ENCODE assay signal across 8 cellular contexts in the genomic region with DNA sequence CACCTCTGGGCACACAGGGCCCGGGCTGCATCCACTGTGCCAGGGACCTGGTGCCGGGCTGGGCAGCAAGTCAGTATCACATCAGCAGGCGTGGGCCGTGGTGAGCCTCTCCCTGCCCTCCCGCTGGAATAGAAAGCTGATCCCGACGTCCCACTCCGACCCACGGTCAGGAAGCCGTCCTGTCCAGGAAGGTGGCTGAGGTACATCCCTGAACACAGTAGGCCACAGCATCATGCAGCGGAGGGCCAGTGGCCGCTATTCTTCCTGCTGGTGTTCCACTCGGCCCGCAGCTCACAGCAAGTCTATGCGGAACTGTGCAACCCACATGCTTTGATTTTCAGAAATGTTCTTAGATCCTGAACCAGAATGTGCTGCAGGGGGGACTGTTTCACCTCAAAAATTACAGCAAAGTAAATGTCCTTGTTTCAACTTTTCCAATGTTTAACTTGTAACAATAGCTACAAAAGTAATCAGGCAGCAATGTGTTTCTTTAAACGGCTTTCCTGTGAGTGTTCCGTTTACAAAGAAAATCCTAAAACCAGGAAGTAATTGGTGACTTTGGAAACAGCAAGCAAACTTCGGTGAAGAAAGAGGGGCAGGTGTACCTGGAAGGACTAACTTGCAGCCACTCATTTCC. TPM values are rescaled to one million over a fixed set of nuclear protein-coding genes. Genes with fewer than 3 reads are reported as not detected.
DNase-seq lines count a peak whose midpoint lies in the region; ATAC-seq and TF ChIP-seq lines count a peak whose summit lies in the region.

No MANE protein-coding gene starts in this region.

- no peak for TF ChIP-seq CTCF in body of pancreas (IDR thresholded peaks at IDR 0.05)
- TF ChIP-seq CTCF in right lobe of liver (IDR thresholded peaks at IDR 0.05) = no peak
- TF ChIP-seq CTCF in thyroid gland (IDR thresholded peaks at IDR 0.05) = no peak

- H3K4me1 ChIP-seq in body of pancreas (peaks cover 67% of the 10 kb centered on the region), right lobe of liver (peaks cover 0 to 51% (median 23%) of the 10 kb centered on the region in 4 donors), thyroid gland (peaks cover 35 to 60% of the 10 kb centered on the region in 2 donors)

- H3K4me3 ChIP-seq in body of pancreas (no peak overlapping the region), right lobe of liver (peak overlapping the region; percentile 8 to 86 (median 25)), thyroid gland (replicated peaks in 1 of 3) (peak overlapping the region in 1 of 3 donors; percentile 14)

- H3K9me3 ChIP-seq in body of pancreas (no peaks in the 10 kb centered on the region), right lobe of liver (no peaks in the 10 kb centered on the region), thyroid gland (no peaks in the 10 kb centered on the region)

- intact Hi-C loops in activated CD4-positive, alpha-beta T cell treated with anti-CD3 and anti-CD28 coated beads, Interleukin-2, amount 10 ng/mL, durations not matched to agents 24 days and 14 days (cut with micrococcal nuclease) = loop anchor here (2.0 to 5.0 kb wide), 5 partner anchors 69 to 167 kb away; a partner anchor contains a TSS
- intact Hi-C loops in body of pancreas (cut with DNase I) = no loop called here
- intact Hi-C loops in right lobe of liver (cut with DNase I) = no loop called here
- intact Hi-C loops in thyroid gland (cut with DNase I) = no loop called here

- no peaks in the 10 kb centered on the region for H3K9me3 Mint-ChIP-seq in activated CD4-positive, alpha-beta T cell treated with anti-CD3 and anti-CD28 coated beads, Interleukin-2, amount 10 ng/mL, durations not matched to agents 24 days and 14 days

- no peaks in the 10 kb centered on the region for H3K27me3 Mint-ChIP-seq in activated CD4-positive, alpha-beta T cell treated with anti-CD3 and anti-CD28 coated beads, Interleukin-2, amount 10 ng/mL, durations not matched to agents 24 days and 14 days

- no peak for DNase-seq in activated CD4-positive, alpha-beta T cell treated with anti-CD3 and anti-CD28 coated beads, Interleukin-2, amount 10 ng/mL, durations not matched to agents 24 days and 14 days
- no peak for DNase-seq in activated CD4-positive, alpha-beta T cell treated with anti-CD3 and anti-CD28 coated beads, Interleukin-2, amount 50 U/mL, for 4 hours
- peak in 1 of 4 donors; percentile 48 for DNase-seq in body of pancreas
- DNase-seq in right lobe of liver = peak in 1 of 3 donors; percentile 42
- peak in 1 of 2 donors; percentile 26 for DNase-seq in thyroid gland
- DNase-seq in hepatic stellate cell (ENCODE audit: low spot score) = no peak

- peaks cover 1% of the 10 kb centered on the region for H3K36me3 Mint-ChIP-seq in activated CD4-positive, alpha-beta T cell treated with anti-CD3 and anti-CD28 coated beads, Interleukin-2, amount 10 ng/mL, durations not matched to agents 24 days and 14 days (ENCODE audit: low read depth)

- peak overlapping the region; percentile 78 for H3K27ac Mint-ChIP-seq in activated CD4-positive, alpha-beta T cell treated with anti-CD3 and anti-CD28 coated beads, Interleukin-2, amount 10 ng/mL, durations not matched to agents 24 days and 14 days

- H3K4me3 Mint-ChIP-seq in activated CD4-positive, alpha-beta T cell treated with anti-CD3 and anti-CD28 coated beads, Interleukin-2, amount 10 ng/mL, durations not matched to agents 24 days and 14 days = peak overlapping the region; percentile 77

- no peaks in the 10 kb centered on the region for H3K27me3 ChIP-seq in body of pancreas
- no peaks in the 10 kb centered on the region for H3K27me3 ChIP-seq in right lobe of liver
- no peaks in the 10 kb centered on the region for H3K27me3 ChIP-seq in thyroid gland

- H3K27ac ChIP-seq in body of pancreas (peak overlapping the region; percentile 79 to 94 (median 92)), right lobe of liver (peak overlapping the region; percentile 83 to 96 (median 85)), thyroid gland (peak overlapping the region; percentile 34 to 91 (median 90))

- peaks cover 50% of the 10 kb centered on the region for H3K4me1 Mint-ChIP-seq in activated CD4-positive, alpha-beta T cell treated with anti-CD3 and anti-CD28 coated beads, Interleukin-2, amount 10 ng/mL, durations not matched to agents 24 days and 14 days

- ATAC-seq in body of pancreas (peak; percentile 6), right lobe of liver (peak; percentile 3 to 31 (median 10)), HG02885 (IDR thresholded peaks at IDR 0.05; ENCODE audit: poor library complexity, unreplicated experiment) (no peak), GM19463 (IDR thresholded peaks at IDR 0.05; ENCODE audit: unreplicated experiment) (no peak)

- H3K36me3 ChIP-seq in body of pancreas (replicated peaks in 1 of 2; ENCODE audit: insufficient read depth in 1 of 2, low read depth in 2 of 2) (no peaks in the 10 kb centered on the region), right lobe of liver (no peaks in the 10 kb centered on the region), thyroid gland (no peaks in the 10 kb centered on the region)

- TF ChIP-seq POLR2A in body of pancreas (IDR thresholded peaks at IDR 0.05) = no peak
- no peak for TF ChIP-seq POLR2A in right lobe of liver (IDR thresholded peaks at IDR 0.05)
- TF ChIP-seq POLR2A in thyroid gland (IDR thresholded peaks at IDR 0.05) = no peak

- 9 to 17% methylated on average over 12 to 18 of the region's 18 CpGs for WGBS in body of pancreas, 2 donors
- 4% methylated on average over 12 of the region's 18 CpGs for WGBS in right lobe of liver (ENCODE audit: insufficient coverage, low coverage, low lambda C conversion rate, missing lambda C conversion rate)
- WGBS in thyroid gland, 2 donors = 43 to 51% methylated on average over 11 to 18 of the region's 18 CpGs

RNA-seq across cellular contexts. Expression of a gene that starts 0.7 kb away (rescaled TPM):
- total RNA-seq in activated CD4-positive, alpha-beta T cell treated with anti-CD3 and anti-CD28 coated beads, Interleukin-2, amount 10 ng/mL, durations not matched to agents 24 days and 14 days = 2.5 and 4.1 TPM in 2 replicates
- total RNA-seq in body of pancreas (10 to 100 TPM in 1 of 2 donors, 1 to 10 TPM in 1; 8.8 to 11.2 TPM), right lobe of liver (10 to 100 TPM; 13.3 to 45.3 (median 22.8) TPM), thyroid gland (10 to 100 TPM in 3 of 4 donors, 1 to 10 TPM in 1; 8.7 to 49.4 (median 32.7) TPM)

RNA-seq across cellular contexts. Expression of a gene that starts 44.2 kb away (rescaled TPM):
- 0.09 TPM in 1 of 2 replicates, not detected in the other for total RNA-seq in activated CD4-positive, alpha-beta T cell treated with anti-CD3 and anti-CD28 coated beads, Interleukin-2, amount 10 ng/mL, durations not matched to agents 24 days and 14 days
- total RNA-seq in body of pancreas = 1 to 10 TPM in 1 of 2 donors, not detected in 1; 1.0 TPM
- 10 to 100 TPM in 4 of 6 experiments, 1 to 10 TPM in 2; 7.0 to 26.4 (median 11.9) TPM for total RNA-seq in right lobe of liver
- 10 to 100 TPM; 12.5 to 29.2 (median 21.2) TPM for total RNA-seq in thyroid gland

Comparison
In these comparisons a context has a peak if more than half of its experiments do, and no peak if none do; other contexts are left out.
1. ATAC-seq: peak in body of pancreas (single experiment) and right lobe of liver (4 of 4); none in HG02885 (single experiment) and GM19463 (single experiment).
2. H3K4me3 ChIP-seq: peak in right lobe of liver (3 of 3); none in body of pancreas (0 of 2).
3. Peak in every context shown above with its lines, with median percentiles within 50 percentile points of each other: H3K27ac ChIP-seq.